Comparison of ENCODE assay signal across 8 cellular contexts in the genomic region with DNA sequence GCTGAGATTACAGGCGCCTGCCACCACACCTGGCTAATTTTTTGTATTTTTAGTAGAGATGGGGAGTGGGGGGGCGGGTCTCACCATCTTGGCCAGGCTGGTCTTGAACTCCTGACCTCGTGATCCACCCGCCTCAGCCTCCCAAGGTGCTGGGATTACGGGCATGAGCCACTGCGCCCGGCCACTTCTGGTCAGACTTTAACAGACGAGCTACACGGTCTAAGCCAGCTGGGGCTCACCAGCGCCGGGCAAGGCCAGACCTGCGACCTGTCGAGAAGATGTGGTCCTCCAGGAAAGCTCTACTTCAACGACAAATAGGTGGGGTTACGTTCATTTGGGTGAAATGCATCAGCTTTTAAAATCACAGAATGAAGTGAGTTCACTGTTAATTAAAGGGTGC. TPM values are rescaled to one million over a fixed set of nuclear protein-coding genes. Genes with fewer than 3 reads are reported as not detected.
DNase-seq lines count a peak whose midpoint lies in the region; ATAC-seq, FAIRE-seq and TF ChIP-seq lines count a peak whose summit lies in the region.
"Not testable (repeated sequence)": the region's sequence is repeated elsewhere in the genome, so short reads cannot be mapped to it uniquely, and the experiment has no call there.

No MANE protein-coding gene starts in this region.

- H3K27ac ChIP-seq in BLaER1, result peak overlapping the region; percentile 72
- H3K27ac ChIP-seq in RWPE2 (ENCODE audit: poor library complexity, severe bottlenecking); right cardiac atrium (ENCODE audit: low read length); psoas muscle: not testable (repeated sequence)

- not testable (repeated sequence) for H3K27me3 Mint-ChIP-seq in activated naive CD8-positive, alpha-beta T cell treated with anti-CD3 and anti-CD28 coated beads, Interleukin-2, amount 10 ng/mL, durations not matched to agents 7 days and 5 days

- peaks cover 48% of the 10 kb centered on the region for H3K36me3 ChIP-seq in BLaER1
- H3K36me3 ChIP-seq in RWPE2 (ENCODE audit: low read depth), result peaks cover 21% of the 10 kb centered on the region
- H3K36me3 ChIP-seq in psoas muscle (ENCODE audit: insufficient read depth in 1 of 2, low read depth in 1 of 2), result peaks cover 0 to 12% of the 10 kb centered on the region in 2 donors

- intact Hi-C loops in cardiac septum (cut with DNase I); right cardiac atrium (cut with DNase I); psoas muscle (cut with DNase I): not testable (repeated sequence)

- H3K4me2 ChIP-seq in BLaER1, result peak overlapping the region; percentile 94

- FAIRE-seq in urothelium cell line (lab: Jason Lieb, UNC), result peak; percentile 70

- not testable (repeated sequence) for H3K4me1 Mint-ChIP-seq in activated naive CD8-positive, alpha-beta T cell treated with anti-CD3 and anti-CD28 coated beads, Interleukin-2, amount 10 ng/mL, durations not matched to agents 7 days and 5 days

- H3K27me3 ChIP-seq in BLaER1; RWPE2 (ENCODE audit: insufficient read depth, poor library complexity, severe bottlenecking); right cardiac atrium (ENCODE audit: control insufficient read depth, insufficient read depth); psoas muscle (ENCODE audit: insufficient read depth in 3 of 3, low read length in 2 of 3): not testable (repeated sequence)

- not testable (repeated sequence) for TF ChIP-seq CTCF in RWPE2 (IDR thresholded peaks at IDR 0.05; ENCODE audit: poor library complexity, severe bottlenecking); psoas muscle (IDR thresholded peaks at IDR 0.05)

- not testable (repeated sequence) for H4K20me1 ChIP-seq in BLaER1

- H3K4me3 Mint-ChIP-seq in activated naive CD8-positive, alpha-beta T cell treated with anti-CD3 and anti-CD28 coated beads, Interleukin-2, amount 10 ng/mL, durations not matched to agents 7 days and 5 days, result not testable (repeated sequence)

- not testable (repeated sequence) for H3K36me3 Mint-ChIP-seq in activated naive CD8-positive, alpha-beta T cell treated with anti-CD3 and anti-CD28 coated beads, Interleukin-2, amount 10 ng/mL, durations not matched to agents 7 days and 5 days

- 97% methylated on average over 15 of the region's 15 CpGs for WGBS in right cardiac atrium
- 96 to 97% (median 96%) methylated on average over 14 to 15 of the region's 15 CpGs for WGBS in psoas muscle, 3 donors

- not testable (repeated sequence) for H3K4me3 ChIP-seq in BLaER1; RWPE2 (ENCODE audit: severe bottlenecking); right cardiac atrium (ENCODE audit: low read length); psoas muscle

- H3K27ac Mint-ChIP-seq in activated naive CD8-positive, alpha-beta T cell treated with anti-CD3 and anti-CD28 coated beads, Interleukin-2, amount 10 ng/mL, durations not matched to agents 7 days and 5 days, result not testable (repeated sequence)

- peaks cover 99% of the 10 kb centered on the region for H3K4me1 ChIP-seq in BLaER1
- not testable (repeated sequence) for H3K4me1 ChIP-seq in RWPE2 (ENCODE audit: insufficient read depth, poor library complexity, severe bottlenecking); right cardiac atrium (ENCODE audit: control insufficient read depth, insufficient read depth, low read length); psoas muscle

- ATAC-seq in RWPE2 (ENCODE audit: low read depth); activated naive CD8-positive, alpha-beta T cell treated with anti-CD3 and anti-CD28 coated beads, Interleukin-2, amount 10 ng/mL, durations not matched to agents 7 days and 5 days (ENCODE audit: low read depth); right cardiac atrium; psoas muscle: not testable (repeated sequence)

- POLR2A ChIA-PET in activated naive CD8-positive, alpha-beta T cell treated with anti-CD3 and anti-CD28 coated beads, Interleukin-2, amount 10 ng/mL, durations not matched to agents 7 days and 5 days (lab: Charles Lee), result interaction anchor here (0.6 kb wide), 1 partner anchor 129 kb away, joined by 4 read pairs; no protein-coding TSS in a partner anchor

- H3K9me3 ChIP-seq in BLaER1, result 0 out of 2 replicates have a peak, but pooled peaks cover 12% of the 10 kb centered on the region
- not testable (repeated sequence) for H3K9me3 ChIP-seq in RWPE2 (ENCODE audit: severe bottlenecking); right cardiac atrium (ENCODE audit: control insufficient read depth, low read length); psoas muscle

- DNase-seq in RWPE2 (ENCODE audit: low spot score) (peak; percentile 47), cardiac septum (ENCODE audit: low spot score) (peak; percentile 60), right cardiac atrium (peak in 2 of 3 donors; percentile 7 to 36), mesenteric fat pad (ENCODE audit: low spot score) (peak; percentile 86), psoas muscle (peak; percentile 3 to 19)
- DNase-seq in activated naive CD8-positive, alpha-beta T cell treated with anti-CD3 and anti-CD28 coated beads, Interleukin-2, amount 10 ng/mL, durations not matched to agents 7 days and 5 days, result peak; percentile 7
- DNase-seq in urothelium cell line (ENCODE audit: low spot score), result not testable (repeated sequence)

- H3K9me3 Mint-ChIP-seq in activated naive CD8-positive, alpha-beta T cell treated with anti-CD3 and anti-CD28 coated beads, Interleukin-2, amount 10 ng/mL, durations not matched to agents 7 days and 5 days, result not testable (repeated sequence)

- peak overlapping the region; percentile 49; the same call in 1 of the 2 replicates for H3K9ac ChIP-seq in BLaER1

RNA-seq across cellular contexts. Expression of a gene that starts 36.0 kb away (rescaled TPM):
- under 1 TPM; 0.17 TPM for total RNA-seq in activated naive CD8-positive, alpha-beta T cell treated with anti-CD3 and anti-CD28 coated beads, Interleukin-2, amount 10 ng/mL, durations not matched to agents 7 days and 5 days
- total RNA-seq in cardiac septum, result 0.08 TPM
- 1 to 10 TPM in 1 of 4 donors, under 1 TPM in 3; 0.45 to 1.0 (median 0.91) TPM for total RNA-seq in right cardiac atrium
- 0.36 TPM for polyA plus RNA-seq in right cardiac atrium
- 0.16 TPM for total RNA-seq in mesenteric fat pad
- total RNA-seq in psoas muscle, result not detected
- under 1 TPM in 1 of 3 donors, not detected in 2; 0.03 TPM for polyA plus RNA-seq in psoas muscle
